ENCODE assay signal across 20 cellular contexts in the genomic region with DNA sequence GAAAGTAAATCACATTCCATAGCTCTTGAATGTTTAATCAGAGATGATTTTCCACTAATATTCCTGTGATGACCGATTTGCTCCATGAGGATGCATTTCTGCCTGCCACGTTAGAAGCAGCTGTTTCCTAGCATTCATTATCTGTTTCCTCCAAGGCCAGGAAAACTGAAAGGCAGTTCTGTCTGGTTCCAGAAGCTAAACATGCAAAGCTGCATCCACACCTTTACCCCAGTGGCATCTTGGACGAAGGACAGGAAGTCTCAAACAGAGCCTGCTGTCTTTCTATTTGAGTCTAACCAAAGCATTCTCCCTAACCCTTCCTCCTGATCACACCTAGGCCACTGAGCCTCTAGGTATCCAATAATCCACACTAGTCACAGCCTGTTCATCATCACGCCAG. TPM values are rescaled to one million over a fixed set of nuclear protein-coding genes. Genes with fewer than 3 reads are reported as not detected.
DNase-seq lines count a peak whose midpoint lies in the region; ATAC-seq and TF ChIP-seq lines count a peak whose summit lies in the region.
"Had no signal": no experiment of that assay in that cellular context is flagged by ENCODE, and none has a peak within 500 bp of the region (broad histone marks: within the 10 kb centered on the region; RNA-seq: fewer than 3 reads in every experiment).

No MANE protein-coding gene starts in this region.

- no peak for TF ChIP-seq POLR2A in transverse colon (IDR thresholded peaks at IDR 0.05)

- H3K36me3 ChIP-seq in right atrium auricular region (no peaks in the 10 kb centered on the region), transverse colon (no peaks in the 10 kb centered on the region), BE2C (no peaks in the 10 kb centered on the region)
- H3K36me3 ChIP-seq: spleen had no signal

- no peak for TF ChIP-seq CTCF in right atrium auricular region (IDR thresholded peaks at IDR 0.05)
- no peak for TF ChIP-seq CTCF in transverse colon (IDR thresholded peaks at IDR 0.05)
- TF ChIP-seq CTCF in BE2C (IDR thresholded peaks at IDR 0.05; ENCODE audit: low read depth, low read length) = no peak

- no peaks in the 10 kb centered on the region for H3K9me3 ChIP-seq in right atrium auricular region
- H3K9me3 ChIP-seq in transverse colon = no peaks in the 10 kb centered on the region
- no peaks in the 10 kb centered on the region for H3K9me3 ChIP-seq in BE2C
- H3K9me3 ChIP-seq: spleen had no signal

- intact Hi-C loops in Right ventricle myocardium superior (cut with DNase I) = no loop called here
- intact Hi-C loops in transverse colon (cut with DNase I; ENCODE audit: low total_unique reads) = no loop called here

- DNase-seq in Right ventricle myocardium superior (no peak), right atrium auricular region (ENCODE audit: low spot score) (no peak), myocyte (ENCODE audit: low read depth) (peak; percentile 53), transverse colon (no peak), BE2C (no peak)
- DNase-seq in activated CD4-positive, CD25-positive, alpha-beta regulatory T cell (lab: John Stamatoyannopoulos, UW) = no peak
- no peak for DNase-seq in activated CD8-positive, alpha-beta memory T cell treated with anti-CD3 and anti-CD28 coated beads, Interleukin-2, amount 50 U/mL, for 48 hours
- DNase-seq: activated CD4-positive, alpha-beta T cell treated with anti-CD3 and anti-CD28 coated beads, Interleukin-2, amount 50 U/mL, for 4 hours; activated naive CD8-positive, alpha-beta T cell treated with anti-CD3 and anti-CD28 coated beads, Interleukin-2, amount 50 U/mL, for 24 hours; activated T-cell treated with anti-CD3 and anti-CD28 coated beads, Interleukin-2, amount 50 U/mL, for 72 hours; CD8-positive, alpha-beta memory T cell; effector CD8-positive, alpha-beta T cell; foreskin keratinocyte; mesenchymal stem cell; NCI-H1930; NCI-H524 treated with DMSO at 0.1 percent for 48 hours; nucleus accumbens had no signal

- ATAC-seq in Right ventricle myocardium superior (ENCODE audit: poor library complexity) (peak; percentile 30), esophagus mucosa (peak; percentile 50)
- ATAC-seq: activated naive CD8-positive, alpha-beta T cell treated with anti-CD3 and anti-CD28 coated beads, Interleukin-2, amount 50 U/mL, for 24 hours; activated T-cell treated with anti-CD3 and anti-CD28 coated beads, Interleukin-2, amount 50 U/mL, for 72 hours; foreskin keratinocyte; Panc1 had no signal

- H3K4me1 ChIP-seq in right atrium auricular region (peaks cover 0 to 52% of the 10 kb centered on the region in 2 donors), transverse colon (peaks cover 17 to 58% (median 27%) of the 10 kb centered on the region in 4 donors), BE2C (peaks cover 26% of the 10 kb centered on the region)
- H3K4me1 ChIP-seq: foreskin keratinocyte had no signal

- H3K4me3 ChIP-seq in right atrium auricular region = no peak overlapping the region
- H3K4me3 ChIP-seq in transverse colon = no peak overlapping the region
- H3K4me3 ChIP-seq in BE2C (ENCODE audit: low read depth, low read length) = no peak overlapping the region
- H3K4me3 ChIP-seq: spleen had no signal

- peak overlapping the region in 1 of 2 donors; percentile 16 for H3K27ac ChIP-seq in right atrium auricular region
- peak overlapping the region; percentile 40 to 78 (median 72) for H3K27ac ChIP-seq in transverse colon
- H3K27ac ChIP-seq: foreskin keratinocyte had no signal

- 40% methylated on average over 4 of the region's 4 CpGs; no CpG with 5 or more reads in 1 of the 2 donors for WGBS in transverse colon (ENCODE audit: low coverage in 1 of 2), 2 donors

- no peak for TF ChIP-seq EP300 in transverse colon (IDR thresholded peaks at IDR 0.05; ENCODE audit: low read depth)

- in situ Hi-C loops in transverse colon (cut with MboI; ENCODE audit: low pct_ligation_motif_present in 1 of 4, low pct_unique_long_range_greater_than_20kb in 1 of 4, low sequenced_read_pairs in 3 of 4) = no loop called here

- H3K27me3 ChIP-seq in right atrium auricular region (no peaks in the 10 kb centered on the region), transverse colon (no peaks in the 10 kb centered on the region), BE2C (no peaks in the 10 kb centered on the region)
- H3K27me3 ChIP-seq: foreskin keratinocyte, spleen had no signal

RNA-seq across cellular contexts. Expression of a gene that starts 27.6 kb away (rescaled TPM):
- total RNA-seq in Right ventricle myocardium superior (19.7 TPM), right atrium auricular region (10 to 100 TPM; 11.5 to 16.8 TPM), esophagus mucosa (24.5 TPM), myocyte (10.0 and 12.8 TPM in 2 replicates), transverse colon (10 to 100 TPM in 3 of 4 donors, 1 to 10 TPM in 1; 4.0 to 27.3 (median 16.9) TPM)
- polyA plus RNA-seq in myocyte (2012) = 2.6 TPM
- polyA plus RNA-seq in BE2C (2012; ENCODE audit: insufficient read depth, insufficient read length, low read depth) = 11.5 TPM
- polyA plus RNA-seq: CD8-positive, alpha-beta memory T cell had no signal
